8 cellular contexts compared by ENCODE assay signal in genomic region chr7:75995052-75995471, GRCh38. TPM values are rescaled to one million over a fixed set of nuclear protein-coding genes. Genes with fewer than 3 reads are reported as not detected.
A peak's percentile ranks its signal among the peaks of the same experiment; 100 is the strongest.
DNase-seq lines count a peak whose midpoint lies in the region; ATAC-seq and TF ChIP-seq lines count a peak whose summit lies in the region.

No MANE protein-coding gene starts in this region.

- POLR2A ChIA-PET in OCI-LY7 (lab: Charles Lee): interaction anchor here (0.6 to 2.1 kb wide), 2 partner anchors 9 to 30 kb away, joined by 4 read pairs; no protein-coding TSS in a partner anchor

- peaks cover 22 to 51% (median 33%) of the 10 kb centered on the region in 11 experiments for H3K36me3 ChIP-seq in BLaER1 treated with 17β-estradiol and CSF1 and Interleukin-3, amounts not matched to agents 10 nM and 100 nM
- H3K36me3 ChIP-seq in OCI-LY7 (ENCODE audit: insufficient read depth, low read length): no peaks in the 10 kb centered on the region

- ATAC-seq in HG03039 (IDR thresholded peaks at IDR 0.05; ENCODE audit: unreplicated experiment): no peak

- in situ Hi-C loops in ACHN (cut with HindIII; ENCODE audit: low pct_ligation_motif_present, low pct_unique_long_range_greater_than_20kb, low sequenced_read_pairs): no loop called here

- peaks cover 0 to 12% (median 6%) of the 10 kb centered on the region in 11 experiments; a peak in 12 of 22 replicates for H3K9me3 ChIP-seq in BLaER1 treated with 17β-estradiol and CSF1 and Interleukin-3, amounts not matched to agents 10 nM and 100 nM (replicated peaks in 1 of 11)
- H3K9me3 ChIP-seq in OCI-LY7 (ENCODE audit: low read length): no peaks in the 10 kb centered on the region

- H3K27me3 Mint-ChIP-seq in endothelial cell (ENCODE audit: unreplicated experiment) (peaks cover 6% of the 10 kb centered on the region), neural crest cell (ENCODE audit: low read depth) (no peaks in the 10 kb centered on the region)

- no peaks in the 10 kb centered on the region for H3K9me2 ChIP-seq in OCI-LY7 (ENCODE audit: insufficient read depth, low read length)

- CTCF ChIA-PET in OCI-LY7 (lab: Charles Lee; ENCODE audit: unreplicated experiment): no interaction called here

- peak overlapping the region; percentile 98 to 100 (median 100) for H3K4me2 ChIP-seq in BLaER1 treated with 17β-estradiol and CSF1 and Interleukin-3, amounts not matched to agents 10 nM and 100 nM
- H3K4me2 ChIP-seq in OCI-LY7 (ENCODE audit: low read length): peak overlapping the region; percentile 94

- peaks cover 21 to 48% (median 29%) of the 10 kb centered on the region in 10 experiments for H3K4me1 ChIP-seq in BLaER1 treated with 17β-estradiol and CSF1 and Interleukin-3, amounts not matched to agents 10 nM and 100 nM
- peaks cover 5% of the 10 kb centered on the region for H3K4me1 ChIP-seq in OCI-LY7 (ENCODE audit: insufficient read depth, low read length, poor library complexity, severe bottlenecking)

- H3K27ac ChIP-seq in BLaER1 treated with 17β-estradiol and CSF1 and Interleukin-3, amounts not matched to agents 10 nM and 100 nM: peak overlapping the region in 3 of 11 experiments; percentile 1 to 40 (median 36); a peak in 4 of 22 replicates
- no peak overlapping the region for H3K27ac ChIP-seq in OCI-LY7 (ENCODE audit: low read depth, low read length, poor library complexity, severe bottlenecking)

- H3K36me3 Mint-ChIP-seq in endothelial cell (ENCODE audit: low read depth, unreplicated experiment) (peaks cover 27% of the 10 kb centered on the region), neural crest cell (ENCODE audit: low read depth) (peaks cover 13% of the 10 kb centered on the region)

- no peak for TF ChIP-seq CTCF in OCI-LY7 (conservative IDR thresholded peaks at IDR 0.05; ENCODE audit: low read length)
- TF ChIP-seq CTCF in endothelial cell (IDR thresholded peaks at IDR 0.05; ENCODE audit: unreplicated experiment): no peak
- no peak for TF ChIP-seq CTCF in neural crest cell (conservative IDR thresholded peaks at IDR 0.05)

- peak overlapping the region; percentile 88; the same call in 1 of the 2 replicates for H2AFZ ChIP-seq in OCI-LY7 (ENCODE audit: low read length)

- H3K4me3 ChIP-seq in BLaER1 treated with 17β-estradiol and CSF1 and Interleukin-3, amounts not matched to agents 10 nM and 100 nM: peak overlapping the region in 9 of 10 experiments; percentile 69 to 93 (median 84); a peak in 15 of 20 replicates
- peak overlapping the region; percentile 94 for H3K4me3 ChIP-seq in OCI-LY7 (ENCODE audit: low read depth, low read length, poor library complexity, severe bottlenecking)

- H3K27ac Mint-ChIP-seq in endothelial cell (ENCODE audit: unreplicated experiment) (no peak overlapping the region), neural crest cell (ENCODE audit: unreplicated experiment) (peak overlapping the region; percentile 84)

- H3K9me3 Mint-ChIP-seq in endothelial cell (ENCODE audit: unreplicated experiment) (no peaks in the 10 kb centered on the region), neural crest cell (no peaks in the 10 kb centered on the region)

- H3K4me3 Mint-ChIP-seq in endothelial cell (ENCODE audit: unreplicated experiment) (peak overlapping the region; percentile 87), neural crest cell (peak overlapping the region; percentile 87)

- DNase-seq in OCI-LY7 (ENCODE audit: low spot score) (no peak), endothelial cell (ENCODE audit: low spot score) (no peak), neural crest cell (ENCODE audit: low read depth, low spot score) (no peak), Ammon's horn (ENCODE audit: low spot score) (no peak), ACHN (no peak), pons (ENCODE audit: low spot score) (no peak)

- peaks cover 3% of the 10 kb centered on the region for H3K4me1 Mint-ChIP-seq in endothelial cell (ENCODE audit: unreplicated experiment)
- peaks cover 25% of the 10 kb centered on the region for H3K4me1 Mint-ChIP-seq in neural crest cell

- no peaks in the 10 kb centered on the region for H3K27me3 ChIP-seq in BLaER1 treated with 17β-estradiol and CSF1 and Interleukin-3, amounts not matched to agents 10 nM and 100 nM

- no peaks in the 10 kb centered on the region for H3K79me2 ChIP-seq in OCI-LY7 (ENCODE audit: insufficient read depth, low read depth, low read length)

- BruUV-seq in OCI-LY7 (replicated peaks; lab: Mats Ljungman, UMichigan): no TSS peak

- peak overlapping the region; percentile 6 to 86 (median 73); a peak in 14 of 22 replicates for H3K9ac ChIP-seq in BLaER1 treated with 17β-estradiol and CSF1 and Interleukin-3, amounts not matched to agents 10 nM and 100 nM

- peaks cover 0 to 28% (median 4%) of the 10 kb centered on the region in 11 experiments; a peak in 8 of 22 replicates for H4K20me1 ChIP-seq in BLaER1 treated with 17β-estradiol and CSF1 and Interleukin-3, amounts not matched to agents 10 nM and 100 nM
- H4K20me1 ChIP-seq in OCI-LY7 (ENCODE audit: insufficient read depth, low read length): no peaks in the 10 kb centered on the region

- intact Hi-C loops in OCI-LY7 (cut with micrococcal nuclease; ENCODE audit: unreplicated experiment): no loop called here

RNA-seq across cellular contexts. Expression of gene TMEM120A, which starts 0.7 kb away (rescaled TPM):
- total RNA-seq in OCI-LY7 (2014; rRNA removed; shearing (Covaris generic)): 12.4 and 18.1 TPM in 2 replicates
- total RNA-seq in OCI-LY7 (2022) (22.1 and 23.0 TPM in 2 replicates), endothelial cell (ENCODE audit: unreplicated experiment) (18.2 TPM), neural crest cell (33.4 and 41.8 TPM in 2 replicates)

RNA-seq across cellular contexts. Expression of gene STYXL1, which starts 52.7 kb away (rescaled TPM):
- 19.4 and 27.6 TPM in 2 replicates for total RNA-seq in OCI-LY7 (2014; rRNA removed; shearing (Covaris generic))
- total RNA-seq in OCI-LY7 (2022) (37.4 and 40.9 TPM in 2 replicates), endothelial cell (ENCODE audit: unreplicated experiment) (46.3 TPM), neural crest cell (33.6 and 38.8 TPM in 2 replicates)

RNA-seq across cellular contexts. Expression of gene MDH2, which starts 52.8 kb away (rescaled TPM):
- 110 and 155 TPM in 2 replicates for total RNA-seq in OCI-LY7 (2014; rRNA removed; shearing (Covaris generic))
- total RNA-seq in OCI-LY7 (2022) (253 and 263 TPM in 2 replicates), endothelial cell (ENCODE audit: unreplicated experiment) (109 TPM), neural crest cell (169 and 173 TPM in 2 replicates)
